In genomic region chr9:94950040-94950732, GRCh38 we compare ENCODE assay signal across 14 cellular contexts.
DNase-seq lines count a peak whose midpoint lies in the region; ATAC-seq, FAIRE-seq and TF ChIP-seq lines count a peak whose summit lies in the region.
"Had no signal": no experiment of that assay in that cellular context is flagged by ENCODE, and none has a peak within 500 bp of the region (broad histone marks: within the 10 kb centered on the region; RNA-seq: fewer than 3 reads in every experiment).

No MANE protein-coding gene starts in this region.

- H2AFZ ChIP-seq in mammary epithelial cell (ENCODE audit: low read depth, low read length), result no peak overlapping the region
- H2AFZ ChIP-seq: hepatocyte had no signal

- no TSS peak for BruUV-seq in MCF 10A (replicated peaks; lab: Mats Ljungman, UMichigan)
- no TSS peak for BruUV-seq in mammary epithelial cell (replicated peaks; lab: Mats Ljungman, UMichigan)

- dilution Hi-C loops in mammary epithelial cell (cut with HindIII; ENCODE audit: low sequenced_read_pairs), result loop anchor here (5.0 kb wide), 1 partner anchor 83 kb away; no protein-coding TSS in a partner anchor

- CTCF ChIA-PET in MCF 10A (lab: Yijun Ruan, JAX) (interaction anchor here (0.6 to 1.7 kb wide), 3 partner anchors 14 to 167 kb away, joined by 3 to 4 read pairs (median 4); no protein-coding TSS in a partner anchor), mammary epithelial cell (lab: Charles Lee; ENCODE audit: low non-redundant PET) (no interaction called here)

- no peak overlapping the region for H3K4me3 Mint-ChIP-seq in MCF 10A (ENCODE audit: unreplicated experiment)

- no peak for TF ChIP-seq EP300 in upper lobe of left lung (IDR thresholded peaks at IDR 0.05)

- peak overlapping the region; percentile 57 for H3K27ac Mint-ChIP-seq in MCF 10A (ENCODE audit: low read depth, unreplicated experiment)

- no peaks in the 10 kb centered on the region for H4K20me1 ChIP-seq in mammary epithelial cell (ENCODE audit: insufficient read depth, low read length)

- in situ Hi-C loops in mammary epithelial cell (cut with MboI; ENCODE audit: low sequenced_read_pairs in 2 of 2), result no loop called here

- H3K9me3 ChIP-seq in mammary epithelial cell (replicated peaks; ENCODE audit: insufficient read depth, low read length), result no peaks in the 10 kb centered on the region
- no peaks in the 10 kb centered on the region for H3K9me3 ChIP-seq in lung (ENCODE audit: control insufficient read depth in 2 of 2, insufficient read depth in 1 of 2, low read length in 1 of 2)
- H3K9me3 ChIP-seq in upper lobe of left lung, result no peaks in the 10 kb centered on the region
- H3K9me3 ChIP-seq: sigmoid colon had no signal

- no peak overlapping the region for H3K4me2 ChIP-seq in mammary epithelial cell (ENCODE audit: insufficient read depth, low read depth, low read length)

- H3K27me3 ChIP-seq in mammary epithelial cell (ENCODE audit: insufficient read depth, low read length), result no peaks in the 10 kb centered on the region
- no peaks in the 10 kb centered on the region for H3K27me3 ChIP-seq in lung (ENCODE audit: control insufficient read depth, insufficient read depth)
- no peaks in the 10 kb centered on the region for H3K27me3 ChIP-seq in upper lobe of left lung
- H3K27me3 ChIP-seq: hepatocyte, sigmoid colon had no signal

- no peaks in the 10 kb centered on the region for H3K79me2 ChIP-seq in mammary epithelial cell (ENCODE audit: insufficient read depth, low read length)

- DNase-seq in MCF 10A (ENCODE audit: unreplicated experiment) (no peak), mammary epithelial cell (no peak), lung (ENCODE audit: low spot score) (no peak), upper lobe of left lung (peak in 1 of 2 donors; percentile 43), GM19239 (ENCODE audit: insufficient read length, low spot score) (no peak), 8988T (no peak)
- DNase-seq in activated CD4-positive, alpha-beta T cell treated with anti-CD3 and anti-CD28 coated beads for 48 hours, result no peak
- DNase-seq: KBM-7, NCI-H2081 treated with DMSO at 0.1 percent for 48 hours, sigmoid colon had no signal

- H3K36me3 ChIP-seq in mammary epithelial cell (ENCODE audit: insufficient read depth, low read length) (no peaks in the 10 kb centered on the region), lung (ENCODE audit: control insufficient read depth in 2 of 2, insufficient read depth in 2 of 2, low read length in 2 of 2) (no peaks in the 10 kb centered on the region), upper lobe of left lung (no peaks in the 10 kb centered on the region)
- H3K36me3 ChIP-seq: sigmoid colon had no signal

- TF ChIP-seq CTCF in MCF 10A (IDR thresholded peaks at IDR 0.05; ENCODE audit: unreplicated experiment), result no peak
- TF ChIP-seq CTCF in mammary epithelial cell (conservative IDR thresholded peaks at IDR 0.05 in 1 of 2, IDR thresholded peaks at IDR 0.05 in 1 of 2; ENCODE audit: extremely low read depth in 1 of 2, insufficient read depth in 1 of 2, low read depth in 1 of 2, low read length in 2 of 2), result no peak
- TF ChIP-seq CTCF in lung (IDR thresholded peaks at IDR 0.05; ENCODE audit: control extremely low read depth, extremely low read depth), result no peak
- no peak for TF ChIP-seq CTCF in upper lobe of left lung (IDR thresholded peaks at IDR 0.05)

- H3K36me3 Mint-ChIP-seq in MCF 10A (ENCODE audit: insufficient read depth, unreplicated experiment), result no peaks in the 10 kb centered on the region

- H3K4me1 Mint-ChIP-seq in MCF 10A (ENCODE audit: insufficient read depth, unreplicated experiment), result peaks cover 65% of the 10 kb centered on the region

- H3K4me3 ChIP-seq in mammary epithelial cell (replicated peaks in 1 of 3; ENCODE audit: insufficient read depth in 1 of 3, low read depth in 2 of 3, low read length in 3 of 3) (no peak overlapping the region), lung (no peak overlapping the region), upper lobe of left lung (no peak overlapping the region)
- H3K4me3 ChIP-seq: hepatocyte, sigmoid colon had no signal

- ATAC-seq in lung (ENCODE audit: insufficient read depth, low FRiP score) (no peak), upper lobe of left lung (ENCODE audit: low FRiP score in 2 of 2) (peak in 1 of 2 donors; percentile 42)

- H3K27ac ChIP-seq in mammary epithelial cell (ENCODE audit: insufficient read depth, low read depth, low read length) (no peak overlapping the region), cingulate gyrus (ENCODE audit: low read depth, low read length) (peak overlapping the region; percentile 42), lung (ENCODE audit: low read depth in 1 of 2, low read length in 1 of 2) (peak overlapping the region; percentile 57 to 83), upper lobe of left lung (peak overlapping the region in 3 of 4 donors; percentile 39 to 66 (median 45))

- POLR2A ChIA-PET in MCF 10A (lab: Yijun Ruan, JAX), result interaction anchor here (0.7 to 2.5 kb wide), 6 partner anchors 21 to 98 kb away, joined by 3 to 11 read pairs (median 4); no protein-coding TSS in a partner anchor

- 93% methylated on average over 6 of the region's 6 CpGs for WGBS in mammary epithelial cell (ENCODE audit: low coverage, missing lambda C conversion rate)
- WGBS in lung, 2 donors, result 79 to 92% methylated on average over 6 of the region's 6 CpGs
- WGBS in upper lobe of left lung, 2 donors, result 80 to 83% methylated on average over 6 of the region's 6 CpGs

- H3K27me3 Mint-ChIP-seq in MCF 10A (ENCODE audit: insufficient read depth, unreplicated experiment), result no peaks in the 10 kb centered on the region

- intact Hi-C loops in MCF 10A (cut with micrococcal nuclease), result no loop called here
- intact Hi-C loops in mammary epithelial cell (cut with micrococcal nuclease), result no loop called here

- peaks cover 52% of the 10 kb centered on the region for H3K4me1 ChIP-seq in mammary epithelial cell (ENCODE audit: insufficient read depth, low read length)
- peaks cover 11 to 40% of the 10 kb centered on the region in 2 donors for H3K4me1 ChIP-seq in lung (ENCODE audit: control insufficient read depth in 2 of 2, insufficient read depth in 2 of 2, low read length in 2 of 2)
- peaks cover 17 to 26% (median 23%) of the 10 kb centered on the region in 4 donors for H3K4me1 ChIP-seq in upper lobe of left lung

- H3K9ac ChIP-seq in mammary epithelial cell (ENCODE audit: insufficient read depth, low read length), result no peak overlapping the region

- no peak for FAIRE-seq in GM19239 (lab: Jason Lieb, UNC)
- FAIRE-seq: astrocyte, GM18507 had no signal

- H3K9me3 Mint-ChIP-seq in MCF 10A (ENCODE audit: unreplicated experiment), result no peaks in the 10 kb centered on the region

- no peak for TF ChIP-seq POLR2A in upper lobe of left lung (IDR thresholded peaks at IDR 0.05)
